28 cellular contexts compared by ENCODE assay signal in the genomic region with DNA sequence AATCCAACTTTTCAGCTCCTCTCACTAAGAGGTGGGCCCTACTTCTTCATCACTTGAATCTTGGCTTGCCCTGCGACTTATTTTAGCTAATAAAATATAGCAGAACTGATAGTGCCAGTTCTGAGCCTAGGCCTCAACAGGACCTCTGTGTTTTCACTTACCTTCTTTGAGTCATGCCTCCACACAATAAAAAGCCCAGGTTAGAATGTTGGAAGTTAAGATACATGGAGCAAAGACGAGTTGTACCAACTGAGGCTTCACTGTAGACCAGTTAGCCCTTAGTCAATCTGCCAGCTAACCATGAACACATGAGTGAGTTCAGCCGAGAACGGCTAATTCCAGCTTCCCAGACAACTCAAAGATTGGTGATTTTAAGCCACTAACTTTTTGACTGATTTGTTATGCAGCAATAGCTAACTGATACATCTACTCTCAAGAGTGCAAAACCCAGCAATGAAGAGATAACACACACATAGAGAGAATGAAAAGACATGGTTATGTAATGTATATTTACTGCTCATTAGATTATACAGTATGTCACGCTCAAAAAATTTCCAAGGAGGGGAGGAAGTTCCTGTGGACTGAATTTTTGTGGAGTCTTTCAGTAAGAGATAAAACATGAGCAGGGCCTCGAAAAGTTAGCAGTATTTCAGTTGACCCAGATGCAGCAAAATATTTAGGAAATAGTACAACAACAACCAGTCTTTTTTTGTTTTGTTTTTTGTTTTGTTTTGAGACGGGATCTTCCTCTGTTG.
"Had no signal": no experiment of that assay in that cellular context is flagged by ENCODE, and none has a peak within 500 bp of the region (broad histone marks: within the 10 kb centered on the region; RNA-seq: fewer than 3 reads in every experiment).

No MANE protein-coding gene starts in this region.

- ATAC-seq: activated CD4-positive, alpha-beta T cell treated with anti-CD3 and anti-CD28 coated beads for 36 hours; activated CD8-positive, alpha-beta memory T cell treated with anti-CD3 and anti-CD28 coated beads, Interleukin-2, amount 10 ng/mL, durations not matched to agents 7 days and 5 days; activated CD8-positive, alpha-beta T cell treated with anti-CD3 and anti-CD28 coated beads, Interleukin-2, amount 10 ng/mL, durations not matched to agents 7 days and 5 days; activated naive CD8-positive, alpha-beta T cell treated with anti-CD3 and anti-CD28 coated beads, Interleukin-2, amount 50 U/mL, for 24 hours; body of pancreas; T-helper 17 cell had no signal

- DNase-seq: activated CD4-positive, alpha-beta memory T cell treated with anti-CD3 and anti-CD28 coated beads for 36 hours; activated CD4-positive, alpha-beta T cell treated with anti-CD3 and anti-CD28 coated beads for 36 hours; activated CD4-positive, alpha-beta T cell treated with anti-CD3 and anti-CD28 coated beads, Interleukin-2, amount 10 ng/mL, durations not matched to agents 24 days and 14 days; activated CD4-positive, CD25-positive, alpha-beta regulatory T cell; activated CD4-positive, CD25-positive, alpha-beta regulatory T cell treated with anti-CD3 and anti-CD28 coated beads, Interleukin-2, amount 50 U/mL, for 72 hours; activated CD8-positive, alpha-beta memory T cell treated with anti-CD3 and anti-CD28 coated beads, Interleukin-2, amount 10 ng/mL, durations not matched to agents 7 days and 5 days; activated CD8-positive, alpha-beta memory T cell treated with anti-CD3 and anti-CD28 coated beads, Interleukin-2, amount 50 U/mL, for 4 hours; activated CD8-positive, alpha-beta T cell treated with anti-CD3 and anti-CD28 coated beads, Interleukin-2, amount 10 ng/mL, durations not matched to agents 7 days and 5 days; activated effector memory CD4-positive, alpha-beta T cell treated with anti-CD3 and anti-CD28 coated beads, Interleukin-2, amount 50 U/mL, for 16 hours; activated naive CD4-positive, alpha-beta T cell treated with anti-CD3 and anti-CD28 coated beads for 36 hours; activated naive CD8-positive, alpha-beta T cell treated with anti-CD3 and anti-CD28 coated beads for 36 hours; activated naive CD8-positive, alpha-beta T cell treated with anti-CD3 and anti-CD28 coated beads, Interleukin-2, amount 50 U/mL, for 24 hours; activated T-cell treated with anti-CD3 and anti-CD28 coated beads, Interleukin-2, amount 50 U/mL, for 1 hour; activated T-cell treated with anti-CD3 and anti-CD28 coated beads, Interleukin-2, amount 50 U/mL, for 48 hours; adrenal gland; amygdala; aorta; body of pancreas; caudate nucleus; effector CD8-positive, alpha-beta T cell; foreskin fibroblast; T-helper 17 cell; T1000 had no signal

- H3K27me3 ChIP-seq: adrenal gland, body of pancreas had no signal

- H3K4me3 ChIP-seq: adrenal gland, body of pancreas had no signal

- FAIRE-seq: colon, endometrium, endothelial cell of umbilical vein, frontal cortex had no signal

- H3K4me1 ChIP-seq: adrenal gland, body of pancreas had no signal

- H3K36me3 ChIP-seq: adrenal gland had no signal

- H3K27ac ChIP-seq: adrenal gland, body of pancreas, epithelial cell of prostate had no signal

- H3K9me3 ChIP-seq: adrenal gland, body of pancreas had no signal
